In genomic region chr14:103594265-103594664, GRCh38 we compare ENCODE assay signal across 8 cellular contexts. TPM values are rescaled to one million over a fixed set of nuclear protein-coding genes. Genes with fewer than 3 reads are reported as not detected.
A peak's percentile ranks its signal among the peaks of the same experiment; 100 is the strongest.
DNase-seq lines count a peak whose midpoint lies in the region; ATAC-seq and TF ChIP-seq lines count a peak whose summit lies in the region.

No MANE protein-coding gene starts in this region.

- no peak for TF ChIP-seq POLR2A in heart left ventricle (IDR thresholded peaks at IDR 0.05)
- TF ChIP-seq POLR2A in gastrocnemius medialis (IDR thresholded peaks at IDR 0.05) = no peak

- peak; percentile 37 to 75 (median 67) for ATAC-seq in heart left ventricle
- peak; percentile 34 to 62 for ATAC-seq in gastrocnemius medialis
- no peak for ATAC-seq in GM19395 (IDR thresholded peaks at IDR 0.05; ENCODE audit: unreplicated experiment)

- in situ Hi-C loops in SK-MEL-5 (cut with HindIII; ENCODE audit: low pct_unique_long_range_greater_than_20kb, low sequenced_read_pairs) (no loop called here), gastrocnemius medialis (cut with MboI; ENCODE audit: low sequenced_read_pairs in 4 of 4) (no loop called here)

- H3K4me1 Mint-ChIP-seq in activated T-cell treated with anti-CD3 and anti-CD28 coated beads, Interleukin-2, amount 50 U/mL, for 24 hours (ENCODE audit: low read depth) = peaks cover 7% of the 10 kb centered on the region

- 45 to 61% (median 58%) methylated on average over 9 to 11 of the region's 11 CpGs for WGBS in heart left ventricle, 4 donors

- no peaks in the 10 kb centered on the region for H3K27me3 ChIP-seq in MG63
- no peaks in the 10 kb centered on the region for H3K27me3 ChIP-seq in heart left ventricle
- no peaks in the 10 kb centered on the region for H3K27me3 ChIP-seq in gastrocnemius medialis

- H3K27ac ChIP-seq in heart left ventricle (peak overlapping the region in 11 of 12 donors; percentile 37 to 61 (median 50)), gastrocnemius medialis (peak overlapping the region in 2 of 4 donors; percentile 3 to 49)

- H3K4me1 ChIP-seq in heart left ventricle = peaks cover 0 to 37% (median 22%) of the 10 kb centered on the region in 12 donors
- H3K4me1 ChIP-seq in gastrocnemius medialis = peaks cover 0 to 5% of the 10 kb centered on the region in 2 donors

- no peaks in the 10 kb centered on the region for H3K9me3 ChIP-seq in MG63
- no peaks in the 10 kb centered on the region for H3K9me3 ChIP-seq in heart left ventricle
- no peaks in the 10 kb centered on the region for H3K9me3 ChIP-seq in gastrocnemius medialis

- DNase-seq in MG63 = peak; percentile 52
- peak; percentile 100 for DNase-seq in SK-MEL-5 (ENCODE audit: low read depth, low spot score)
- DNase-seq in heart left ventricle = peak in 4 of 5 donors; percentile 43 to 61 (median 54)
- no peak for DNase-seq in gastrocnemius medialis
- no peak for DNase-seq in cortex of kidney (lab: John Stamatoyannopoulos, UW)
- no peak for DNase-seq in activated T-cell treated with anti-CD3 and anti-CD28 coated beads, Interleukin-2, amount 50 U/mL, for 24 hours
- DNase-seq in NK-92 treated with Interleukin-12 subunit alpha and Interleukin-12 subunit beta, amount 100 ng/mL, for 24 hours (lab: John Stamatoyannopoulos, UW) = no peak

- H3K36me3 Mint-ChIP-seq in activated T-cell treated with anti-CD3 and anti-CD28 coated beads, Interleukin-2, amount 50 U/mL, for 24 hours (ENCODE audit: low read depth) = peaks cover 15% of the 10 kb centered on the region

- no peaks in the 10 kb centered on the region for H3K9me3 Mint-ChIP-seq in activated T-cell treated with anti-CD3 and anti-CD28 coated beads, Interleukin-2, amount 50 U/mL, for 24 hours

- TF ChIP-seq CTCF in heart left ventricle (IDR thresholded peaks at IDR 0.05) = no peak
- TF ChIP-seq CTCF in gastrocnemius medialis (IDR thresholded peaks at IDR 0.05 in 4 of 5, conservative IDR thresholded peaks at IDR 0.05 in 1 of 5) = no peak

- H3K4me3 ChIP-seq in MG63 (no peak overlapping the region), heart left ventricle (peak overlapping the region in 4 of 12 donors; percentile 4 to 14 (median 8)), gastrocnemius medialis (no peak overlapping the region)

- H3K27ac Mint-ChIP-seq in activated T-cell treated with anti-CD3 and anti-CD28 coated beads, Interleukin-2, amount 50 U/mL, for 24 hours = no peak overlapping the region

- no peaks in the 10 kb centered on the region for H3K27me3 Mint-ChIP-seq in activated T-cell treated with anti-CD3 and anti-CD28 coated beads, Interleukin-2, amount 50 U/mL, for 24 hours

- no peaks in the 10 kb centered on the region; the same call in 1 of the 2 replicates for H3K36me3 ChIP-seq in MG63
- H3K36me3 ChIP-seq in heart left ventricle = peaks cover 0 to 19% (median 11%) of the 10 kb centered on the region in 9 donors
- H3K36me3 ChIP-seq in gastrocnemius medialis = peaks cover 0 to 15% of the 10 kb centered on the region in 2 donors

- intact Hi-C loops in heart left ventricle (cut with DNase I) (loop anchor here in 1 of 10 donors (1.0 kb wide), 1 partner anchor 30 kb away; no protein-coding TSS in a partner anchor), gastrocnemius medialis (cut with DNase I; ENCODE audit: low total_unique reads) (no loop called here)

- H3K4me3 Mint-ChIP-seq in activated T-cell treated with anti-CD3 and anti-CD28 coated beads, Interleukin-2, amount 50 U/mL, for 24 hours = no peak overlapping the region

RNA-seq across cellular contexts. Expression of gene COA8, which starts 31.5 kb away (rescaled TPM):
- 18.4 and 38.9 TPM in 2 replicates for total RNA-seq in MG63 (2014; rRNA removed; shearing (Covaris generic); ENCODE audit: low replicate concordance)
- 39.4 and 40.4 TPM in 2 replicates for total RNA-seq in SK-MEL-5 (2014; rRNA removed; shearing (Covaris generic))
- polyA plus RNA-seq in SK-MEL-5 (2015; cell fraction: cytosol; rRNA removed) = 20.3 and 21.1 TPM in 2 replicates
- polyA plus RNA-seq in SK-MEL-5 (2015; cell fraction: nucleus; rRNA removed) = 2.4 TPM in 2 replicates
- total RNA-seq in heart left ventricle (10 to 100 TPM; 30.6 to 66.5 (median 41.9) TPM), gastrocnemius medialis (100 to 1,000 TPM in 1 of 4 donors, 10 to 100 TPM in 3; 56.7 to 111 (median 71.7) TPM)
- 100 to 1,000 TPM in 1 of 2 donors, 10 to 100 TPM in 1; 47.5 to 109 TPM for polyA plus RNA-seq in heart left ventricle

RNA-seq across cellular contexts. Expression of gene BAG5, which starts 31.8 kb away (rescaled TPM):
- 5.4 and 8.2 TPM in 2 replicates for total RNA-seq in MG63 (2014; rRNA removed; shearing (Covaris generic); ENCODE audit: low replicate concordance)
- total RNA-seq in SK-MEL-5 (2014; rRNA removed; shearing (Covaris generic)) = 25.2 and 26.9 TPM in 2 replicates
- 19.6 and 22.5 TPM in 2 replicates for polyA plus RNA-seq in SK-MEL-5 (2015; cell fraction: cytosol; rRNA removed)
- 40.4 and 51.8 TPM in 2 replicates for polyA plus RNA-seq in SK-MEL-5 (2015; cell fraction: nucleus; rRNA removed)
- total RNA-seq in heart left ventricle (10 to 100 TPM; 15.0 to 22.8 (median 17.0) TPM), gastrocnemius medialis (10 to 100 TPM; 16.9 to 22.6 (median 21.0) TPM)
- polyA plus RNA-seq in heart left ventricle = 10 to 100 TPM in 1 of 2 donors, 1 to 10 TPM in 1; 4.8 to 19.1 TPM

RNA-seq across cellular contexts. Expression of gene KLC1, which starts 34.7 kb away (rescaled TPM):
- 75.8 and 113 TPM in 2 replicates for total RNA-seq in MG63 (2014; rRNA removed; shearing (Covaris generic); ENCODE audit: low replicate concordance)
- total RNA-seq in SK-MEL-5 (2014; rRNA removed; shearing (Covaris generic)) = 128 and 136 TPM in 2 replicates
- 164 and 177 TPM in 2 replicates for polyA plus RNA-seq in SK-MEL-5 (2015; cell fraction: cytosol; rRNA removed)
- 199 and 212 TPM in 2 replicates for polyA plus RNA-seq in SK-MEL-5 (2015; cell fraction: nucleus; rRNA removed)
- total RNA-seq in heart left ventricle = 100 to 1,000 TPM; 127 to 241 (median 150) TPM
- polyA plus RNA-seq in heart left ventricle = 100 to 1,000 TPM; 162 to 171 TPM
- 100 to 1,000 TPM; 217 to 398 (median 309) TPM for total RNA-seq in gastrocnemius medialis

Comparison
In these comparisons a context has a peak if more than half of its experiments do, and no peak if none do; other contexts are left out.
1. DNase-seq: peak in MG63 (single experiment), SK-MEL-5 (single experiment) and heart left ventricle (4 of 5); none in gastrocnemius medialis (0 of 2), cortex of kidney (single experiment), activated T-cell treated with anti-CD3 and anti-CD28 coated beads, Interleukin-2, amount 50 U/mL, for 24 hours (single experiment) and NK-92 treated with Interleukin-12 subunit alpha and Interleukin-12 subunit beta, amount 100 ng/mL, for 24 hours (single experiment).